ENCODE assay signal across 1 cellular context in the genomic region with DNA sequence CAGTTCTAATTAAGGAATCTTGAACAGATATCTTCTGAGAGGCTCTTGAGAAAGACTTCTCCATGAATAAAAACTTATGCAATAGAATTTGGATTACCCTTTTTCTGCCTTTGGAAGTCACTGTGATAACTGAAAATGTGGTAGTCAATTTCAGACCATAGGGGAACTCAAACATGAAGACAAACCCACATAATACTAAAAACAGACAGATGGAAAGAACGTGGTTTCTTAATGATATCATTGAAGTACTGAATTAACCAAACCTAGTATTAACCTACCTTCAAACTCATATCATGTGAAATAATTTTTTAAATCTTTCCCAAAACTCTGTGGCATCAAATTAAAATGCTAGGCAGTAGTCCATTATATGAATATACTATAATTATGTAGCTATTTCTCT.
TF ChIP-seq lines count a peak whose summit lies in the region.

No MANE protein-coding gene starts in this region.

TF ChIP-seq in GM12878, 131 proteins besides CTCF, POLR2A, EP300 and RAD21 (continued from another document and continues in another):
- TF ChIP-seq PRDM15 (CRISPR knock-in tag; IDR thresholded peaks at IDR 0.05) (no peak), TCF3 (IDR thresholded peaks at IDR 0.05; ENCODE audit: borderline replicate concordance, insufficient read depth, low read depth, low read length) (no peak), SMC3 (IDR thresholded peaks at IDR 0.05; ENCODE audit: borderline replicate concordance, low read length) (no peak), CEBPZ (IDR thresholded peaks at IDR 0.05; ENCODE audit: low read depth, low read length) (no peak), ASH2L (IDR thresholded peaks at IDR 0.05; ENCODE audit: borderline replicate concordance, low read depth) (no peak), SREBF1 (IDR thresholded peaks at IDR 0.05; ENCODE audit: low read length) (no peak), MLLT1 (IDR thresholded peaks at IDR 0.05) (no peak), MEF2B (IDR thresholded peaks at IDR 0.05; ENCODE audit: partially characterized antibody, poor library complexity, severe bottlenecking) (no peak), KLF5 (IDR thresholded peaks at IDR 0.05; ENCODE audit: partially characterized antibody) (no peak), CREM (IDR thresholded peaks at IDR 0.05; ENCODE audit: low read depth) (0 out of 2 replicates have a peak, but pooled peaks have one; percentile 20), ZBED1 (IDR thresholded peaks at IDR 0.05; ENCODE audit: borderline replicate concordance) (no peak), NFIC (IDR thresholded peaks at IDR 0.05; ENCODE audit: low read depth, low read length) (peak; percentile 84), RB1 (IDR thresholded peaks at IDR 0.05; ENCODE audit: borderline replicate concordance) (no peak), REST (IDR thresholded peaks at IDR 0.05; ENCODE audit: low read depth, low read length) (no peak), BMI1 (IDR thresholded peaks at IDR 0.05; ENCODE audit: borderline replicate concordance) (no peak), MTA2 (IDR thresholded peaks at IDR 0.05; ENCODE audit: low read depth) (no peak), WRNIP1 (IDR thresholded peaks at IDR 0.05; ENCODE audit: borderline replicate concordance, low read depth, low read length) (no peak), SPI1 (IDR thresholded peaks at IDR 0.05; ENCODE audit: borderline replicate concordance, insufficient read depth, low read depth, low read length) (no peak), USF2 (IDR thresholded peaks at IDR 0.05; ENCODE audit: borderline replicate concordance, low read depth, low read length) (no peak), ELK1 (IDR thresholded peaks at IDR 0.05; ENCODE audit: low read depth, low read length) (no peak), RUNX3 (IDR thresholded peaks at IDR 0.05; ENCODE audit: low read length) (peak; percentile 88), CBFB (IDR thresholded peaks at IDR 0.05; ENCODE audit: low read depth) (0 out of 2 replicates have a peak, but pooled peaks have one; percentile 35), YBX1 (IDR thresholded peaks at IDR 0.05) (no peak), POU2F2 (IDR thresholded peaks at IDR 0.05; ENCODE audit: borderline replicate concordance, low read depth, low read length) (no peak), SMAD5 (IDR thresholded peaks at IDR 0.05; ENCODE audit: low read depth) (no peak), EZH2 (IDR thresholded peaks at IDR 0.05; ENCODE audit: borderline replicate concordance, control insufficient read depth, low read depth, low read length) (no peak), STAT3 (IDR thresholded peaks at IDR 0.05; ENCODE audit: low read depth, low read length) (no peak), NFYA (IDR thresholded peaks at IDR 0.05; ENCODE audit: borderline replicate concordance, low read depth, low read length) (no peak), BCL11A (IDR thresholded peaks at IDR 0.05; ENCODE audit: low read depth, low read length) (no peak), ATF3 (IDR thresholded peaks at IDR 0.05; ENCODE audit: borderline replicate concordance, extremely low read depth, low read depth, low read length) (no peak), EGR1 (IDR thresholded peaks at IDR 0.05; ENCODE audit: borderline replicate concordance in 1 of 2, low read depth in 2 of 2, low read length in 2 of 2) (no peak), NKRF (conservative IDR thresholded peaks at IDR 0.05) (no peak)
- TF ChIP-seq, protein P1, sequence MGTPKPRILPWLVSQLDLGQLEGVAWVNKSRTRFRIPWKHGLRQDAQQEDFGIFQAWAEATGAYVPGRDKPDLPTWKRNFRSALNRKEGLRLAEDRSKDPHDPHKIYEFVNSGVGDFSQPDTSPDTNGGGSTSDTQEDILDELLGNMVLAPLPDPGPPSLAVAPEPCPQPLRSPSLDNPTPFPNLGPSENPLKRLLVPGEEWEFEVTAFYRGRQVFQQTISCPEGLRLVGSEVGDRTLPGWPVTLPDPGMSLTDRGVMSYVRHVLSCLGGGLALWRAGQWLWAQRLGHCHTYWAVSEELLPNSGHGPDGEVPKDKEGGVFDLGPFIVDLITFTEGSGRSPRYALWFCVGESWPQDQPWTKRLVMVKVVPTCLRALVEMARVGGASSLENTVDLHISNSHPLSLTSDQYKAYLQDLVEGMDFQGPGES (IDR thresholded peaks at IDR 0.05): no peak
- TF ChIP-seq, protein P2, sequence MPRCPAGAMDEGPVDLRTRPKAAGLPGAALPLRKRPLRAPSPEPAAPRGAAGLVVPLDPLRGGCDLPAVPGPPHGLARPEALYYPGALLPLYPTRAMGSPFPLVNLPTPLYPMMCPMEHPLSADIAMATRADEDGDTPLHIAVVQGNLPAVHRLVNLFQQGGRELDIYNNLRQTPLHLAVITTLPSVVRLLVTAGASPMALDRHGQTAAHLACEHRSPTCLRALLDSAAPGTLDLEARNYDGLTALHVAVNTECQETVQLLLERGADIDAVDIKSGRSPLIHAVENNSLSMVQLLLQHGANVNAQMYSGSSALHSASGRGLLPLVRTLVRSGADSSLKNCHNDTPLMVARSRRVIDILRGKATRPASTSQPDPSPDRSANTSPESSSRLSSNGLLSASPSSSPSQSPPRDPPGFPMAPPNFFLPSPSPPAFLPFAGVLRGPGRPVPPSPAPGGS (IDR thresholded peaks at IDR 0.05; ENCODE audit: borderline replicate concordance, insufficient read depth, low read depth, low read length, poor library complexity, severe bottlenecking): no peak
